In genomic region chr2:166239548-166239947, GRCh38 we compare ENCODE assay signal across 12 cellular contexts.
DNase-seq lines count a peak whose midpoint lies in the region; ATAC-seq and TF ChIP-seq lines count a peak whose summit lies in the region.
"Had no signal": no experiment of that assay in that cellular context is flagged by ENCODE, and none has a peak within 500 bp of the region (broad histone marks: within the 10 kb centered on the region; RNA-seq: fewer than 3 reads in every experiment).

No MANE protein-coding gene starts in this region.

- H3K27ac ChIP-seq in esophagus muscularis mucosa (replicated peaks in 1 of 4) = no peak overlapping the region
- H3K27ac ChIP-seq: VCaP had no signal

- no peaks in the 10 kb centered on the region for H3K4me1 Mint-ChIP-seq in nephron progenitor cell
- H3K4me1 Mint-ChIP-seq: natural killer cell had no signal

- no peaks in the 10 kb centered on the region for H3K36me3 ChIP-seq in esophagus muscularis mucosa

- no peak for TF ChIP-seq POLR2A in esophagus muscularis mucosa (IDR thresholded peaks at IDR 0.05; ENCODE audit: low read depth)

- no peak for ATAC-seq in HG03469 (IDR thresholded peaks at IDR 0.05; ENCODE audit: unreplicated experiment)
- ATAC-seq: natural killer cell had no signal

- no peaks in the 10 kb centered on the region for H3K4me1 ChIP-seq in esophagus muscularis mucosa

- H3K27me3 ChIP-seq in esophagus muscularis mucosa = no peaks in the 10 kb centered on the region

- H3K4me3 ChIP-seq in epithelial cell of proximal tubule (ENCODE audit: low read depth, low read length) (no peak overlapping the region), esophagus muscularis mucosa (no peak overlapping the region)

- H3K27ac Mint-ChIP-seq in nephron progenitor cell = no peak overlapping the region
- H3K27ac Mint-ChIP-seq: natural killer cell had no signal

- H3K4me3 Mint-ChIP-seq in nephron progenitor cell = no peak overlapping the region
- H3K4me3 Mint-ChIP-seq: natural killer cell had no signal

- TF ChIP-seq EP300 in esophagus muscularis mucosa (IDR thresholded peaks at IDR 0.05) = no peak

- no peaks in the 10 kb centered on the region for H3K9me3 ChIP-seq in esophagus muscularis mucosa

- peak; percentile 95 for DNase-seq in EH (ENCODE audit: low read depth)
- DNase-seq in RKO (ENCODE audit: low spot score) = peak; percentile 63
- DNase-seq in epithelial cell of proximal tubule (ENCODE audit: low read depth) = peak; percentile 26
- peak; percentile 92 for DNase-seq in non-pigmented ciliary epithelial cell (ENCODE audit: low read depth)
- no peak for DNase-seq in esophagus muscularis mucosa (ENCODE audit: extremely low spot score)
- DNase-seq in nephron progenitor cell = no peak
- no peak for DNase-seq in stimulated activated CD8-positive, alpha-beta memory T cell treated with anti-CD3 and anti-CD28 coated beads, Interleukin-4, amount 100 ng/mL, for 48 hours
- DNase-seq: activated T-cell treated with anti-CD3 and anti-CD28 coated beads, Interleukin-2, amount 50 U/mL, for 48 hours; natural killer cell; stimulated activated CD4-positive, alpha-beta T cell treated with anti-CD3 and anti-CD28 coated beads, Interleukin-2, amount 100 ng/mL, for 24 hours had no signal

- peaks cover 6% of the 10 kb centered on the region for H3K27me3 Mint-ChIP-seq in nephron progenitor cell (ENCODE audit: low read depth, poor library complexity)

- 84% methylated on average over 3 of the region's 3 CpGs for WGBS in esophagus muscularis mucosa

- no peak for TF ChIP-seq CTCF in epithelial cell of proximal tubule (conservative IDR thresholded peaks at IDR 0.05; ENCODE audit: low read depth, low read length)
- no peak for TF ChIP-seq CTCF in esophagus muscularis mucosa (IDR thresholded peaks at IDR 0.05)
- TF ChIP-seq CTCF in nephron progenitor cell (IDR thresholded peaks at IDR 0.05) = no peak

- H3K9me3 Mint-ChIP-seq in nephron progenitor cell = no peaks in the 10 kb centered on the region

- intact Hi-C loops in esophagus muscularis mucosa (cut with DNase I) = no loop called here

- no peaks in the 10 kb centered on the region for H3K36me3 Mint-ChIP-seq in nephron progenitor cell (ENCODE audit: low read depth)
- H3K36me3 Mint-ChIP-seq: natural killer cell had no signal

Comparison
In these comparisons a context has a peak if more than half of its experiments do, and no peak if none do; other contexts are left out.
1. DNase-seq: peak in EH (single experiment), RKO (single experiment), epithelial cell of proximal tubule (single experiment) and non-pigmented ciliary epithelial cell (single experiment); none in esophagus muscularis mucosa (single experiment), nephron progenitor cell (single experiment) and stimulated activated CD8-positive, alpha-beta memory T cell treated with anti-CD3 and anti-CD28 coated beads, Interleukin-4, amount 100 ng/mL, for 48 hours (single experiment).